ENCODE assay signal across 17 cellular contexts in the genomic region with DNA sequence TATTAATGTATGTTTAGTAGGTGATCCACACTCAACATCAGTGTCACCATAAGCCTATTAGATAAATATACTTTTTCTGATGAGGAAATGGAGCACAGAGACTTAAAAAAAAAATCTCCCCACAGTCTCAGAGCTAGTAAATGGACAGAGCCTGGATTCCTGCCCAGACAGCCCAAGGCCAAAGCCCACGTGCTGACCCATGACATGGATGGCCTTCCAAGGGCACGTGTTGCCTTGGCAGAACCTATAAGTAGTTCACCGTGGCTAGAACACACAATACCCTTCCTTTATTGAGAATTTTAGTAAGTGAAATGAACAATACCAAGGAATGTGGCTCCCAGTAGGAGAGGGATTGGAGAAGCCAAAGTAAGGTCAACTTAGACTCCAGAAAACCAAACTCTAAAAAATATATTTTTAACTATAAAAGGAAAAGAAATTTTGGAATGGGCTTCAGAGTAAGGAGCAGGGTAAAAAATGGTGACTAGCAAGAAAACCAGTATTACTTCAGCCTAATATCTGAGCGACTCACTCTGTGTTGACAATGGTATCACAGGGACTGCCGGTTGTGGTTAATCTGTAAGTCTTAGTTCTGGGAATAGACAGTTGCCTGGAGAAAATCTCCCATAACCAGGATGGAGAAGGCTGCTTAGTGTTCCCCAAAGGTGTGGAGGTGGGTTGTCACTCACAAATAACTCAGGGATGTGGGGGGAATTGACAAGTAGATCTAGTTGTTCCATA.
DNase-seq lines count a peak whose midpoint lies in the region; ATAC-seq and TF ChIP-seq lines count a peak whose summit lies in the region.
"Had no signal": no experiment of that assay in that cellular context is flagged by ENCODE, and none has a peak within 500 bp of the region (broad histone marks: within the 10 kb centered on the region; RNA-seq: fewer than 3 reads in every experiment).

No MANE protein-coding gene starts in this region.

- H3K36me3 ChIP-seq in heart left ventricle (no peaks in the 10 kb centered on the region), body of pancreas (replicated peaks in 1 of 2; ENCODE audit: insufficient read depth in 1 of 2, low read depth in 2 of 2) (no peaks in the 10 kb centered on the region), tibial nerve (no peaks in the 10 kb centered on the region)
- H3K36me3 ChIP-seq: SJCRH30 had no signal

- DNase-seq in right cardiac atrium = peak in 2 of 3 donors; percentile 25 to 62
- no peak for DNase-seq in heart left ventricle
- peak; percentile 45 to 59 (median 55) for DNase-seq in body of pancreas
- peak; percentile 42 for DNase-seq in mucosa of gallbladder (ENCODE audit: low spot score)
- DNase-seq in tibial nerve (ENCODE audit: low spot score in 2 of 2) = no peak
- no peak for DNase-seq in NCI-H226
- no peak for DNase-seq in 8988T
- DNase-seq: COR-L47; GF-D8; HFFc6; NCI-H187; NCI-H446; NCI-H69; NK-92 treated with Interleukin-12 subunit alpha and Interleukin-12 subunit beta, amount 100 ng/mL, for 24 hours; SJCRH30 had no signal

- no peak for TF ChIP-seq POLR2A in heart left ventricle (IDR thresholded peaks at IDR 0.05)
- no peak for TF ChIP-seq POLR2A in body of pancreas (IDR thresholded peaks at IDR 0.05)
- TF ChIP-seq POLR2A in tibial nerve (IDR thresholded peaks at IDR 0.05) = no peak

- ATAC-seq in right cardiac atrium (peak in 1 of 2 donors; percentile 24), heart left ventricle (no peak), body of pancreas (peak; percentile 38), HG02981 (IDR thresholded peaks at IDR 0.05; ENCODE audit: unreplicated experiment) (no peak)

- H3K9me3 ChIP-seq in right cardiac atrium (ENCODE audit: control insufficient read depth, low read length) (no peaks in the 10 kb centered on the region), heart left ventricle (no peaks in the 10 kb centered on the region), body of pancreas (no peaks in the 10 kb centered on the region), tibial nerve (no peaks in the 10 kb centered on the region)
- H3K9me3 ChIP-seq: SJCRH30 had no signal

- TF ChIP-seq CTCF in heart left ventricle (IDR thresholded peaks at IDR 0.05) (no peak), body of pancreas (IDR thresholded peaks at IDR 0.05) (no peak), tibial nerve (IDR thresholded peaks at IDR 0.05) (no peak)

- 52% methylated on average over 5 of the region's 5 CpGs for WGBS in right cardiac atrium
- WGBS in heart left ventricle, 4 donors = 56 to 67% (median 62%) methylated on average over 5 of the region's 5 CpGs
- WGBS in body of pancreas, 2 donors = 20 to 25% methylated on average over 5 of the region's 5 CpGs
- 30 to 31% methylated on average over 5 of the region's 5 CpGs for WGBS in tibial nerve, 2 donors

- intact Hi-C loops in right cardiac atrium (cut with DNase I) (no loop called here), heart left ventricle (cut with DNase I) (no loop called here), body of pancreas (cut with DNase I) (no loop called here)

- H3K27me3 ChIP-seq in right cardiac atrium (ENCODE audit: control insufficient read depth, insufficient read depth) (no peaks in the 10 kb centered on the region), heart left ventricle (no peaks in the 10 kb centered on the region), body of pancreas (no peaks in the 10 kb centered on the region), tibial nerve (no peaks in the 10 kb centered on the region)
- H3K27me3 ChIP-seq: SJCRH30 had no signal

- H3K4me3 ChIP-seq in right cardiac atrium (ENCODE audit: low read length) (no peak overlapping the region), heart left ventricle (no peak overlapping the region), body of pancreas (no peak overlapping the region), tibial nerve (no peak overlapping the region)
- H3K4me3 ChIP-seq: SJCRH30 had no signal

- no peak overlapping the region for H3K27ac ChIP-seq in right cardiac atrium (ENCODE audit: low read length)
- H3K27ac ChIP-seq in heart left ventricle = no peak overlapping the region
- H3K27ac ChIP-seq in body of pancreas = peak overlapping the region in 1 of 4 donors; percentile 46
- H3K27ac ChIP-seq in tibial nerve = peak overlapping the region in 3 of 4 donors; percentile 51 to 74 (median 74)
- H3K27ac ChIP-seq: KMS-11, SJCRH30 had no signal

- no peaks in the 10 kb centered on the region for H3K4me1 ChIP-seq in right cardiac atrium (ENCODE audit: control insufficient read depth, insufficient read depth, low read length)
- peaks cover 0 to 34% (median 0%) of the 10 kb centered on the region in 12 donors for H3K4me1 ChIP-seq in heart left ventricle
- H3K4me1 ChIP-seq in body of pancreas = peaks cover 6% of the 10 kb centered on the region
- peaks cover 0 to 46% (median 8%) of the 10 kb centered on the region in 4 donors for H3K4me1 ChIP-seq in tibial nerve
- H3K4me1 ChIP-seq: SJCRH30 had no signal

- TF ChIP-seq EP300 in tibial nerve (IDR thresholded peaks at IDR 0.05) = peak in 1 of 2 donors; percentile 82

Comparison
In these comparisons a context has a peak if more than half of its experiments do, and no peak if none do; other contexts are left out.
1. DNase-seq: peak in right cardiac atrium (2 of 3), body of pancreas (4 of 4) and mucosa of gallbladder (single experiment); none in heart left ventricle (0 of 5), tibial nerve (0 of 2), NCI-H226 (single experiment) and 8988T (single experiment).
2. H3K27ac ChIP-seq: peak in tibial nerve (3 of 4); none in right cardiac atrium (single experiment) and heart left ventricle (0 of 12).